Comparison of ENCODE assay signal across 33 cellular contexts in genomic region chr7:1267016-1267900, GRCh38. TPM values are rescaled to one million over a fixed set of nuclear protein-coding genes. Genes with fewer than 3 reads are reported as not detected.
"Had no signal": no experiment of that assay in that cellular context is flagged by ENCODE, and none has a peak within 500 bp of the region (broad histone marks: within the 10 kb centered on the region; RNA-seq: fewer than 3 reads in every experiment).

No MANE protein-coding gene starts in this region.

- DNase-seq: activated CD4-positive, alpha-beta T cell treated with anti-CD3 and anti-CD28 coated beads, Interleukin-2, amount 10 ng/mL, durations not matched to agents 24 days and 14 days; activated CD4-positive, alpha-beta T cell treated with anti-CD3 and anti-CD28 coated beads, Interleukin-2, amount 50 U/mL, for 4 hours; activated CD4-positive, CD25-positive, alpha-beta regulatory T cell; activated CD8-positive, alpha-beta T cell treated with anti-CD3 and anti-CD28 coated beads for 36 hours; activated effector memory CD4-positive, alpha-beta T cell treated with anti-CD3 and anti-CD28 coated beads, Interleukin-2, amount 50 U/mL, for 16 hours; activated naive CD4-positive, alpha-beta T cell; activated T-cell treated with anti-CD3 and anti-CD28 coated beads, Interleukin-2, amount 50 U/mL, for 1 hour; activated T-cell treated with anti-CD3 and anti-CD28 coated beads, Interleukin-2, amount 50 U/mL, for 72 hours; adrenal gland; anterior cingulate cortex; brain microvascular endothelial cell; Kasumi-1; KG1; MG63; NCI-H1048; NCI-H1105 treated with DMSO at 0.1 percent for 48 hours; NCI-H1436; NCI-H1694; NCI-H1930; NCI-H2081 treated with DMSO at 0.1 percent for 48 hours; NCI-H226; NCI-H446 treated with DMSO at 0.1 percent for 48 hours; NCI-H524; Peyer's patch; RPMI8226; SW 1271; T-helper 1 cell; T-helper 2 cell; T-helper 9 cell had no signal

- H3K4me1 ChIP-seq: adrenal gland, Peyer's patch had no signal

- H3K4me3 ChIP-seq: adrenal gland, MG63, Peyer's patch had no signal

- ATAC-seq: activated CD8-positive, alpha-beta T cell treated with anti-CD3 and anti-CD28 coated beads for 36 hours; activated naive CD4-positive, alpha-beta T cell treated with anti-CD3 and anti-CD28 coated beads, Interleukin-2, amount 50 U/mL, for 72 hours; activated T-cell treated with anti-CD3 and anti-CD28 coated beads, Interleukin-2, amount 50 U/mL, for 72 hours; activated T-helper 17 cell treated with anti-CD3 and anti-CD28 coated beads, Interleukin-2, amount 50 U/mL, for 72 hours had no signal

- H3K27ac ChIP-seq: adrenal gland, brain microvascular endothelial cell, Peyer's patch, VCaP had no signal

- H3K9me3 ChIP-seq: adrenal gland, MG63, Peyer's patch had no signal

- H3K36me3 ChIP-seq: adrenal gland, brain microvascular endothelial cell, MG63, Peyer's patch had no signal

- H3K27me3 ChIP-seq: brain microvascular endothelial cell, Peyer's patch had no signal

RNA-seq across cellular contexts. Expression of gene UNCX, which starts 34.6 kb away (rescaled TPM):
- total RNA-seq: activated CD4-positive, alpha-beta T cell treated with anti-CD3 and anti-CD28 coated beads, Interleukin-2, amount 10 ng/mL, durations not matched to agents 24 days and 14 days; activated CD8-positive, alpha-beta memory T cell treated with anti-CD3 and anti-CD28 coated beads for 36 hours; activated CD8-positive, alpha-beta T cell treated with anti-CD3 and anti-CD28 coated beads for 36 hours; activated naive CD4-positive, alpha-beta T cell treated with anti-CD3 and anti-CD28 coated beads, Interleukin-2, amount 50 U/mL, for 72 hours; activated T-cell treated with anti-CD3 and anti-CD28 coated beads, Interleukin-2, amount 50 U/mL, for 72 hours; activated T-helper 17 cell treated with anti-CD3 and anti-CD28 coated beads, Interleukin-2, amount 50 U/mL, for 72 hours; adrenal gland; Peyer's patch had no signal
- polyA plus RNA-seq: adrenal gland had no signal
